9 cellular contexts compared by ENCODE assay signal in the genomic region with DNA sequence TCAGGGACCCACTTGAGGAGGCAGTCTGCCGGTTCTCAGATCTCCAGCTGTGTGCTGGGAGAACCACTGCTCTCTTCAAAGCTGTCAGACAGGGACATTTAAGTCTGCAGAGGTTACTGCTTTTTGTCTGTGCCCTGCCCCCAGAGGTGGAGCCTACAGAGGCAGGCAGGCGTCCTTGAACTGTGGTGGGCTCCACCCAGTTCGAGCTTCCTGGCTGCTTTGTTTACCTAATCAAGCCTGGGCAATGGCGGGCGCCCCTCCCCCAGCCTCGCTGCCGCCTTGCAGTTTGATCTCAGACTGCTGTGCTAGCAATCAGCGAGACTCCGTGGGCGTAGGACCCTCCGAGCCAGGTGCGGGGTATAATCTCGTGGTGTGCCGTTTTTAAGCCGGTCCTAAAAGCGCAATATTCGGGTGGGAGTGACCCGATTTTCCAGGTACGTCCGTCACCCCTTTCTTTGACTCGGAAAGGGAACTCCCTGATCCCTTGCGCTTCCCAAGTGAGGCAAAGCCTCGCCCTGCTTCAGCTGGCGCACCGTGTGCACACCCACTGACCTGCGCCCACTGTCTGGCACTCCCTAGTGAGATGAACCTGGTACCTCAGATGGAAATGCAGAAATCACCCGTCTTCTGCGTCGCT. TPM values are rescaled to one million over a fixed set of nuclear protein-coding genes. Genes with fewer than 3 reads are reported as not detected.
A peak's percentile ranks its signal among the peaks of the same experiment; 100 is the strongest.
DNase-seq lines count a peak whose midpoint lies in the region; ATAC-seq and TF ChIP-seq lines count a peak whose summit lies in the region.
"Not testable (repeated sequence)": the region's sequence is repeated elsewhere in the genome, so short reads cannot be mapped to it uniquely, and the experiment has no call there.
"Had no signal": no experiment of that assay in that cellular context is flagged by ENCODE, and none has a peak within 500 bp of the region (broad histone marks: within the 10 kb centered on the region; RNA-seq: fewer than 3 reads in every experiment).

No MANE protein-coding gene starts in this region.

- H3K27ac Mint-ChIP-seq in T-helper 17 cell; activated T-cell treated with anti-CD3 and anti-CD28 coated beads, Interleukin-2, amount 50 U/mL, for 24 hours; nephron progenitor cell: not testable (repeated sequence)
- H3K27ac Mint-ChIP-seq in type B pancreatic cell = peak overlapping the region; percentile 33

- H3K9me3 Mint-ChIP-seq in activated T-cell treated with anti-CD3 and anti-CD28 coated beads, Interleukin-2, amount 50 U/mL, for 24 hours; type B pancreatic cell: not testable (repeated sequence)
- peaks cover 19% of the 10 kb centered on the region for H3K9me3 Mint-ChIP-seq in nephron progenitor cell

- H3K36me3 ChIP-seq in DND-41 (ENCODE audit: insufficient read depth, low read length); breast epithelium: not testable (repeated sequence)

- peak overlapping the region; percentile 16 to 54; a peak in 3 of 4 replicates for H3K4me3 ChIP-seq in DND-41 (ENCODE audit: low read depth in 1 of 2, low read length in 2 of 2)
- H3K4me3 ChIP-seq in breast epithelium = peak overlapping the region in 2 of 3 donors; percentile 7 to 11
- H3K4me3 ChIP-seq in iPS-18c (ENCODE audit: insufficient read depth, low read depth, low read length) = peak overlapping the region; percentile 43; the same call in 1 of the 2 replicates

- not testable (repeated sequence) for H3K36me3 Mint-ChIP-seq in T-helper 17 cell (ENCODE audit: low read depth); activated T-cell treated with anti-CD3 and anti-CD28 coated beads, Interleukin-2, amount 50 U/mL, for 24 hours (ENCODE audit: low read depth); nephron progenitor cell (ENCODE audit: low read depth); type B pancreatic cell

- peak overlapping the region; percentile 79 for H2AFZ ChIP-seq in DND-41 (ENCODE audit: low read depth, low read length)

- not testable (repeated sequence) for H3K4me1 ChIP-seq in DND-41 (ENCODE audit: insufficient read depth, low read length); breast epithelium

- H3K9ac ChIP-seq in DND-41 (ENCODE audit: low read depth, low read length) = peak overlapping the region; percentile 47; the same call in 1 of the 2 replicates

- H3K79me2 ChIP-seq in DND-41 (ENCODE audit: insufficient read depth, low read length) = not testable (repeated sequence)

- H3K27me3 Mint-ChIP-seq in T-helper 17 cell; activated T-cell treated with anti-CD3 and anti-CD28 coated beads, Interleukin-2, amount 50 U/mL, for 24 hours; nephron progenitor cell (ENCODE audit: low read depth, poor library complexity); type B pancreatic cell: not testable (repeated sequence)

- H3K4me1 Mint-ChIP-seq in T-helper 17 cell; activated T-cell treated with anti-CD3 and anti-CD28 coated beads, Interleukin-2, amount 50 U/mL, for 24 hours (ENCODE audit: low read depth); type B pancreatic cell (ENCODE audit: unreplicated experiment): not testable (repeated sequence)
- H3K4me1 Mint-ChIP-seq in nephron progenitor cell = peaks cover 11% of the 10 kb centered on the region

- peak overlapping the region; percentile 63 for H3K4me3 Mint-ChIP-seq in T-helper 17 cell
- H3K4me3 Mint-ChIP-seq in activated T-cell treated with anti-CD3 and anti-CD28 coated beads, Interleukin-2, amount 50 U/mL, for 24 hours = peak overlapping the region; percentile 65
- peak overlapping the region; percentile 83 for H3K4me3 Mint-ChIP-seq in nephron progenitor cell
- peak overlapping the region; percentile 80 for H3K4me3 Mint-ChIP-seq in type B pancreatic cell

- H3K4me2 ChIP-seq in DND-41 (ENCODE audit: insufficient read depth, low read length) = peak overlapping the region; percentile 61

- H4K20me1 ChIP-seq in DND-41 (ENCODE audit: insufficient read depth, low read length) = not testable (repeated sequence)

- intact Hi-C loops in breast epithelium (cut with DNase I; ENCODE audit: low total_unique reads) = not testable (repeated sequence)

- DNase-seq in DND-41 (peak; percentile 72), NCI-H1417 (lab: John Stamatoyannopoulos, UW) (peak; percentile 1 to 47 (median 9)), T-helper 17 cell (peak in 1 of 3 donors; percentile 20), nephron progenitor cell (peak; percentile 19)
- not testable (repeated sequence) for DNase-seq in activated T-cell treated with anti-CD3 and anti-CD28 coated beads, Interleukin-2, amount 50 U/mL, for 24 hours; breast epithelium (ENCODE audit: low spot score in 2 of 2); type B pancreatic cell (ENCODE audit: extremely low spot score, unreplicated experiment)

- H3K9me3 ChIP-seq in DND-41 (ENCODE audit: insufficient read depth, low read length, severe bottlenecking); T-helper 17 cell (ENCODE audit: control insufficient read depth, low read length, poor library complexity, severe bottlenecking); iPS-18c (ENCODE audit: control insufficient read depth, insufficient read depth, low read length): not testable (repeated sequence)
- peaks cover 0 to 16% of the 10 kb centered on the region in 2 donors for H3K9me3 ChIP-seq in breast epithelium

- not testable (repeated sequence) for H3K27me3 ChIP-seq in DND-41 (ENCODE audit: insufficient read depth, low read length, poor library complexity); breast epithelium

- ATAC-seq in DND-41 (ENCODE audit: insufficient read depth, low read depth); T-helper 17 cell: not testable (repeated sequence)

- not testable (repeated sequence) for TF ChIP-seq POLR2A in breast epithelium (IDR thresholded peaks at IDR 0.05)

- TF ChIP-seq CTCF in DND-41 (IDR thresholded peaks at IDR 0.05; ENCODE audit: borderline replicate concordance, extremely low read depth, low read length, poor library complexity, severe bottlenecking); breast epithelium (IDR thresholded peaks at IDR 0.05); nephron progenitor cell (IDR thresholded peaks at IDR 0.05); type B pancreatic cell (conservative IDR thresholded peaks at IDR 0.05): not testable (repeated sequence)

- H3K27ac ChIP-seq in DND-41 (ENCODE audit: low read length); breast epithelium: not testable (repeated sequence)

RNA-seq across cellular contexts. Expression of gene KCNH8, which starts 45.5 kb away (rescaled TPM):
- total RNA-seq in T-helper 17 cell (under 1 TPM in 1 of 2 donors, not detected in 1; 0.75 TPM), breast epithelium (1 to 10 TPM in 2 of 3 donors, under 1 TPM in 1; under 0.01 to 4.4 (median 1.3) TPM), type B pancreatic cell (ENCODE audit: low replicate concordance) (1.2 and 3.4 TPM in 2 replicates)
- total RNA-seq: chondrocyte had no signal
